In genomic region chr17:40443196-40443987, GRCh38 we compare ENCODE assay signal across 1 cellular context.
TF ChIP-seq lines count a peak whose summit lies in the region.

IGFBP4 (plus strand) TSS chr17:40443450; CDS start chr17:40443736, 286 bp downstream.

TF ChIP-seq in HepG2, 621 proteins besides CTCF, POLR2A, EP300 and RAD21 (continued from another document):
- TF ChIP-seq ZNF646 (CRISPR knock-in tag; IDR thresholded peaks at IDR 0.05): peak; percentile 60
- TF ChIP-seq SMAD1 (CRISPR knock-in tag; IDR thresholded peaks at IDR 0.05; ENCODE audit: borderline replicate concordance, low read depth): no peak
- 0 out of 2 replicates have a peak, but pooled peaks have one; percentile 7 for TF ChIP-seq ZNF737 (CRISPR knock-in tag; IDR thresholded peaks at IDR 0.05; ENCODE audit: borderline replicate concordance)
- no peak for TF ChIP-seq CBX2 (IDR thresholded peaks at IDR 0.05; ENCODE audit: low read depth, low read length)
- TF ChIP-seq CBX2 (CRISPR knock-in tag; IDR thresholded peaks at IDR 0.05; ENCODE audit: low read depth): no peak
- peak; percentile 93 for TF ChIP-seq SRY (CRISPR knock-in tag; IDR thresholded peaks at IDR 0.05)
- no peak for TF ChIP-seq TBL1XR1 (IDR thresholded peaks at IDR 0.05; ENCODE audit: borderline replicate concordance, low read length, partially characterized antibody)
- peak; percentile 95 for TF ChIP-seq REL (CRISPR knock-in tag; conservative IDR thresholded peaks at IDR 0.05)
- no peak for TF ChIP-seq SMAD9 (CRISPR knock-in tag; IDR thresholded peaks at IDR 0.05)
- no peak for TF ChIP-seq PRMT3 (CRISPR knock-in tag; IDR thresholded peaks at IDR 0.05; ENCODE audit: borderline replicate concordance, low read depth)
- peak; percentile 79; the same call in 1 of the 2 replicates for TF ChIP-seq MTA1 (CRISPR knock-in tag; IDR thresholded peaks at IDR 0.05; ENCODE audit: borderline replicate concordance)
- no peak for TF ChIP-seq PCBP2 (optimal IDR thresholded peaks at IDR 0.05; ENCODE audit: low read depth, low read length, poor library complexity, severe bottlenecking)
- no peak for TF ChIP-seq ZNF460 (CRISPR knock-in tag; IDR thresholded peaks at IDR 0.05; ENCODE audit: borderline replicate concordance)
- no peak for TF ChIP-seq FOXP1 (IDR thresholded peaks at IDR 0.05)
- TF ChIP-seq FOXP1 (CRISPR knock-in tag; IDR thresholded peaks at IDR 0.05): no peak
- TF ChIP-seq KDM4B (CRISPR knock-in tag; IDR thresholded peaks at IDR 0.05): 0 out of 2 replicates have a peak, but pooled peaks have one; percentile 54
- TF ChIP-seq IRF1 (CRISPR knock-in tag; IDR thresholded peaks at IDR 0.05; ENCODE audit: low read depth): no peak
- 0 out of 2 replicates have a peak, but pooled peaks have one; percentile 21 for TF ChIP-seq SOX5 (CRISPR knock-in tag; IDR thresholded peaks at IDR 0.05; ENCODE audit: borderline replicate concordance)
- TF ChIP-seq ELF1 (CRISPR knock-in tag; IDR thresholded peaks at IDR 0.05): no peak
- TF ChIP-seq BCL6 (CRISPR knock-in tag; IDR thresholded peaks at IDR 0.05): peak; percentile 61
- TF ChIP-seq BRF2 (CRISPR knock-in tag; IDR thresholded peaks at IDR 0.05): peak; percentile 53
- no peak for TF ChIP-seq ZNF382 (CRISPR knock-in tag; IDR thresholded peaks at IDR 0.05; ENCODE audit: borderline replicate concordance)
- TF ChIP-seq ZNF800 (CRISPR knock-in tag; IDR thresholded peaks at IDR 0.05): peak; percentile 99; the same call in 1 of the 2 replicates
- no peak for TF ChIP-seq USF2 (IDR thresholded peaks at IDR 0.05; ENCODE audit: low read depth, low read length)
- TF ChIP-seq USF2 (CRISPR knock-in tag; IDR thresholded peaks at IDR 0.05; ENCODE audit: borderline replicate concordance): no peak
- TF ChIP-seq HHEX (CRISPR knock-in tag; IDR thresholded peaks at IDR 0.05): no peak
- TF ChIP-seq ZNF326 (CRISPR knock-in tag; IDR thresholded peaks at IDR 0.05; ENCODE audit: borderline replicate concordance): no peak
- no peak for TF ChIP-seq ZNF878 (CRISPR knock-in tag; IDR thresholded peaks at IDR 0.05)
- peak; percentile 41; the same call in 1 of the 2 replicates for TF ChIP-seq KAT8 (CRISPR knock-in tag; IDR thresholded peaks at IDR 0.05)
- TF ChIP-seq GABPA (IDR thresholded peaks at IDR 0.05; ENCODE audit: low read depth, low read length): no peak
- TF ChIP-seq GABPA (CRISPR knock-in tag; IDR thresholded peaks at IDR 0.05; ENCODE audit: low read depth): no peak
- TF ChIP-seq CC2D1A (CRISPR knock-in tag; IDR thresholded peaks at IDR 0.05): no peak
- TF ChIP-seq NFE2 (CRISPR knock-in tag; IDR thresholded peaks at IDR 0.05): no peak
- no peak for TF ChIP-seq NR2F1 (CRISPR knock-in tag; IDR thresholded peaks at IDR 0.05)
- no peak for TF ChIP-seq ADNP (CRISPR knock-in tag; IDR thresholded peaks at IDR 0.05)
- TF ChIP-seq DZIP1 (CRISPR knock-in tag; IDR thresholded peaks at IDR 0.05): peak; percentile 93
- no peak for TF ChIP-seq ZNF678 (CRISPR knock-in tag; IDR thresholded peaks at IDR 0.05)
- TF ChIP-seq KLF11 (CRISPR knock-in tag; IDR thresholded peaks at IDR 0.05): no peak
- no peak for TF ChIP-seq ZNF839 (CRISPR knock-in tag; IDR thresholded peaks at IDR 0.05; ENCODE audit: borderline replicate concordance)
- no peak for TF ChIP-seq ZNF605 (CRISPR knock-in tag; IDR thresholded peaks at IDR 0.05)
- TF ChIP-seq DR1 (CRISPR knock-in tag; IDR thresholded peaks at IDR 0.05): no peak
- TF ChIP-seq MIXL1 (CRISPR knock-in tag; IDR thresholded peaks at IDR 0.05): peak; percentile 57; the same call in 1 of the 2 replicates
- no peak for TF ChIP-seq ZNF570 (CRISPR knock-in tag; IDR thresholded peaks at IDR 0.05; ENCODE audit: borderline replicate concordance)
